Comparison of ENCODE assay signal across 1 cellular context in the genomic region with DNA sequence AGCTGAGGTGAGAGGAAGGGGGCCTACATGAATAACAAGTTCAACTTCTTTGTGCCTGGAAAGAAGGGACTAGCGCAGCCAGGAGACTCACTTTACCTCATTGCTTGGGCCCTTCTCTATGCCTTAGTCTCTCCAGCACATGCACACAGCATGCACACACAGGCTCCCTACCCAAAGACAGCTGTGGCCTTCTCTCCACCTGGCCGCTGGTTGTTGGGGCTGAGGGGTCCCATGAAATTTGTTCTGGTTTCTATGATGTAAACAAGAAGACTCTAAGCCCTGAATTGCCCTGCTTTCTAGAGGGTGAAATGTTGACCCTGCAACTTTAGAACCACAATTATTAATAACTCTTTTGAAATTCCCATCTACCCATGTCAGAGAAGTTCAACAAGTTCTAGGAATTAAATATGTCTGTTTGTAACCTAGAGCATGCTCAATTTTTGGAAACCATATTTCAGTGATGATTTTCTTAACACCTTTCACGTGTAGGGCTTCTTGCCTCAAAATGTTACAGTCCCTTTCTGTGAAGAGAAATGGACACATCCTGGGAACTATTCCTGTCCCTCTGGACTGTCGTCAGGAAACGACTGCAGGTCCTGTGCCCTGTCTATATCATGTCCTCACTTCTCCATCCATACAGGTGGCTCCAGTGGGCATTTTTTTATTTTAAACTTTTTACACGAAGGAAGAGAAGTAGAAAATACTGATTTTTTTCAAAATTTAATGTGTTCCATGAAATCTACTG. TPM values are rescaled to one million over a fixed set of nuclear protein-coding genes. Genes with fewer than 3 reads are reported as not detected.
"Had no signal": no experiment of that assay in that cellular context is flagged by ENCODE, and none has a peak within 500 bp of the region (broad histone marks: within the 10 kb centered on the region; RNA-seq: fewer than 3 reads in every experiment).

No MANE protein-coding gene starts in this region.

RNA-seq across cellular contexts. Expression of a gene that starts 15.4 kb away (rescaled TPM):
- total RNA-seq: astrocyte had no signal
